8 cellular contexts compared by ENCODE assay signal in the genomic region with DNA sequence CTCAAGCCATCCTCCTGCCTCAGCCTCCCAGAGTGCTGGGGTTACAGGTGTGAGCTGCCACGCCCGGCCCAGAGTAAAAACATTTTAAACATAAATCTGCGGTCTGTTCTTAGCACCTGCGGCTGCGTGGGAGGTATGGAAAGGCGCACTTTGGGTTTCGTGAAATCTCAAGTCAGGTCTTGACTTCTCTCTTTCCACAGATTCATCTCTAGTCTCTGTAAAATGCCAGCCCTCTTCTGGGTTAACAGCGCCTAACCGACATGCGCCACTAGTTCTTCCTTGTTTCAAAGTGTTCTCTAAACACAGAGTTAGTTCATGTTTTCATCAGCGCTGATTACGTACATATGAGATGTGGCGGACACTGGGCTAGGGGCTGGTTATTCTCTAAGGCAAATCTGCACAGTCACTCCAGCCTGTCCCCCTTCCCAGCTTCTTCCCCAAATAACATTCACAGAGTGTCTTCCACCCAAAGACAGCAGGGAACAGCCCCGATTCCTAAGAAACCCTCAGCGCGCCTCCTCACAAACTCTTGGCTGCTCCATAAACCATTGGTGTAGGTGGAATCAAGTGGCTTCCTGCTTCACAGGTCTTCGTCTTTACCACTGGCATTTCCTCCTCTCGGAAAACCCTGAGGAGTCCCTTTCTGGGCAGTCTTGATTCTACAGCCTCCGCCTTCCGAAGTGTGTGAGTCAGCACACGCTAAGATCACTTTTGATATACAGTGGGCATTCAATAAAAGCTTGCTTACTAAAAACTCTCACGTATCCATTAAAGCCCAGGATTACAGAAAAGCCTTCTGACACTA. TPM values are rescaled to one million over a fixed set of nuclear protein-coding genes. Genes with fewer than 3 reads are reported as not detected.
DNase-seq lines count a peak whose midpoint lies in the region; ATAC-seq and TF ChIP-seq lines count a peak whose summit lies in the region.

No MANE protein-coding gene starts in this region.

- peaks cover 2 to 4% (median 4%) of the 10 kb centered on the region in 4 donors for H3K36me3 ChIP-seq in upper lobe of left lung

- DNase-seq in GM04503 (ENCODE audit: low read depth) = peak; percentile 49
- DNase-seq in NOMO-1 (lab: John Stamatoyannopoulos, UW; ENCODE audit: unreplicated experiment in 2 of 2) = peak; percentile 57 to 71
- DNase-seq in activated T-cell treated with anti-CD3 and anti-CD28 coated beads for 4 hours = peak; percentile 40
- peak; percentile 86 for DNase-seq in fibroblast of mammary gland (ENCODE audit: low read depth)
- DNase-seq in omental fat pad (ENCODE audit: low spot score) = no peak
- DNase-seq in upper lobe of left lung = peak in 1 of 2 donors; percentile 70
- no peak for DNase-seq in occipital lobe (lab: John Stamatoyannopoulos, UW)

- no peaks in the 10 kb centered on the region for H3K9me3 ChIP-seq in upper lobe of left lung

- H3K27ac ChIP-seq in upper lobe of left lung = peak overlapping the region; percentile 97 to 98 (median 97)

- no peaks in the 10 kb centered on the region for H3K27me3 ChIP-seq in upper lobe of left lung

- TF ChIP-seq POLR2A in upper lobe of left lung (IDR thresholded peaks at IDR 0.05) = peak in 2 of 4 donors; percentile 16 to 68

- peak overlapping the region; percentile 86 for H3K4me3 ChIP-seq in fibroblast of mammary gland (ENCODE audit: control insufficient read depth, low read depth, low read length)
- H3K4me3 ChIP-seq in upper lobe of left lung = peak overlapping the region; percentile 75 to 91 (median 80)

- ATAC-seq in HG02678 (IDR thresholded peaks at IDR 0.05; ENCODE audit: unreplicated experiment) = peak; percentile 50
- ATAC-seq in omental fat pad (ENCODE audit: low FRiP score) = peak; percentile 72
- ATAC-seq in upper lobe of left lung (ENCODE audit: low FRiP score in 2 of 2) = peak; percentile 58 to 73

- no peak for TF ChIP-seq EP300 in upper lobe of left lung (IDR thresholded peaks at IDR 0.05)

- WGBS in upper lobe of left lung, 2 donors = 38 to 45% methylated on average over 22 of the region's 22 CpGs

- H3K4me1 ChIP-seq in upper lobe of left lung = peaks cover 12 to 28% (median 14%) of the 10 kb centered on the region in 4 donors

- TF ChIP-seq CTCF in fibroblast of mammary gland (conservative IDR thresholded peaks at IDR 0.05; ENCODE audit: control insufficient read depth, insufficient read depth, low read depth, low read length) (no peak), omental fat pad (IDR thresholded peaks at IDR 0.05) (no peak), upper lobe of left lung (IDR thresholded peaks at IDR 0.05) (peak in 1 of 6 experiments; percentile 11)

RNA-seq across cellular contexts. Expression of gene PARP4, which starts 1.4 kb away (rescaled TPM):
- total RNA-seq in omental fat pad (10 to 100 TPM; 44.1 to 59.0 (median 51.3) TPM), upper lobe of left lung (10 to 100 TPM; 63.7 to 89.1 (median 83.5) TPM), occipital lobe (6.4 TPM)

Comparison
In these comparisons a context has a peak if more than half of its experiments do, and no peak if none do; other contexts are left out.
1. DNase-seq: peak in GM04503 (single experiment), NOMO-1 (2 of 2), activated T-cell treated with anti-CD3 and anti-CD28 coated beads for 4 hours (single experiment) and fibroblast of mammary gland (single experiment); none in omental fat pad (single experiment) and occipital lobe (single experiment).
2. Peak in every context shown above with its lines, with median percentiles within 50 percentile points of each other: ATAC-seq.